10 cellular contexts compared by ENCODE assay signal in genomic region chr1:207032528-207033017, GRCh38. TPM values are rescaled to one million over a fixed set of nuclear protein-coding genes. Genes with fewer than 3 reads are reported as not detected.
DNase-seq lines count a peak whose midpoint lies in the region; ATAC-seq and TF ChIP-seq lines count a peak whose summit lies in the region.
"Had no signal": no experiment of that assay in that cellular context is flagged by ENCODE, and none has a peak within 500 bp of the region (broad histone marks: within the 10 kb centered on the region; RNA-seq: fewer than 3 reads in every experiment).

C1orf116 (minus strand) TSS chr1:207032756; CDS start chr1:207027598, 5,158 bp downstream.

- no peaks in the 10 kb centered on the region for H4K20me1 ChIP-seq in PC-3 (ENCODE audit: low read length)

- intact Hi-C loops in PC-3 (cut with micrococcal nuclease), result loop anchor here (1.0 kb wide), 1 partner anchor 19 kb away; the partner anchor contains the start of gene YOD1
- intact Hi-C loops in upper lobe of right lung (cut with DNase I), result no loop called here

- H3K4me1 ChIP-seq in PC-3 (ENCODE audit: insufficient read depth, low read length) (peaks cover 88% of the 10 kb centered on the region), upper lobe of right lung (no peaks in the 10 kb centered on the region)

- peaks cover 46% of the 10 kb centered on the region for H3K27me3 Mint-ChIP-seq in activated T-cell treated with anti-CD3 and anti-CD28 coated beads, Interleukin-2, amount 50 U/mL, for 4 hours (ENCODE audit: low read depth)

- H3K9me3 Mint-ChIP-seq in activated T-cell treated with anti-CD3 and anti-CD28 coated beads, Interleukin-2, amount 50 U/mL, for 4 hours, result no peaks in the 10 kb centered on the region
- H3K9me3 Mint-ChIP-seq: natural killer cell treated with Interleukin-12 subunit alpha and Interleukin-12 subunit beta and Interleukin-15 and Interleukin-18, amount 100 ng/mL, for 72 hours had no signal

- H3K36me3 ChIP-seq in PC-3 (ENCODE audit: low read depth, low read length), result no peaks in the 10 kb centered on the region
- H3K36me3 ChIP-seq in upper lobe of right lung, result no peaks in the 10 kb centered on the region

- H3K9me2 ChIP-seq in PC-3 (replicated peaks; ENCODE audit: low read length), result no peaks in the 10 kb centered on the region

- peak within 1 kb of the TSS; percentile 69 for H3K4me3 ChIP-seq in PC-3 (ENCODE audit: low read length)
- peak within 1 kb of the TSS; percentile 47 for H3K4me3 ChIP-seq in upper lobe of right lung

- H3K9me3 ChIP-seq in PC-3 (ENCODE audit: low read length) (no peaks in the 10 kb centered on the region), upper lobe of right lung (no peaks in the 10 kb centered on the region)

- no peak within 1 kb of the TSS for H2AFZ ChIP-seq in PC-3 (ENCODE audit: low read length)

- no peaks in the 10 kb centered on the region for H3K36me3 Mint-ChIP-seq in activated T-cell treated with anti-CD3 and anti-CD28 coated beads, Interleukin-2, amount 50 U/mL, for 4 hours (ENCODE audit: insufficient read depth)
- H3K36me3 Mint-ChIP-seq: natural killer cell treated with Interleukin-12 subunit alpha and Interleukin-12 subunit beta and Interleukin-15 and Interleukin-18, amount 100 ng/mL, for 72 hours had no signal

- POLR2A ChIA-PET in PC-3 (lab: Charles Lee; ENCODE audit: unreplicated experiment), result interaction anchor here (0.5 to 6.3 kb wide), 24 partner anchors 11 to 492 kb away, joined by 3 to 97 read pairs (median 4); partner anchors contain the start of genes DYRK3, PFKFB2 and YOD1

- peak within 1 kb of the TSS; percentile 95 for H3K27ac ChIP-seq in PC-3 (ENCODE audit: low read length)
- H3K27ac ChIP-seq in upper lobe of right lung, result peak within 1 kb of the TSS; percentile 81

- H3K79me2 ChIP-seq in PC-3 (ENCODE audit: low read length), result peaks cover 57% of the 10 kb centered on the region

- H3K27me3 ChIP-seq in PC-3 (ENCODE audit: low read length) (no peaks in the 10 kb centered on the region), upper lobe of right lung (peaks cover 5% of the 10 kb centered on the region)

- DNase-seq in NCI-H1092 (lab: John Stamatoyannopoulos, UW) (peak; percentile 17), NCI-H1092 treated with DMSO at 0.1 percent for 48 hours (lab: John Stamatoyannopoulos, UW) (no peak), PC-3 (peak; percentile 99), iPS-NIHi11 (ENCODE audit: low spot score) (peak; percentile 95), upper lobe of right lung (peak; percentile 79), putamen (ENCODE audit: low spot score) (no peak), GM19240 (ENCODE audit: insufficient read length, low spot score) (no peak)
- DNase-seq in activated T-cell treated with anti-CD3 and anti-CD28 coated beads, Interleukin-2, amount 50 U/mL, for 4 hours, result no peak
- DNase-seq: effector CD8-positive, alpha-beta T cell had no signal

- no TSS peak for BruUV-seq in PC-3 (replicated peaks; lab: Mats Ljungman, UMichigan)

- no peak for TF ChIP-seq CTCF in PC-3 (conservative IDR thresholded peaks at IDR 0.05; ENCODE audit: low read depth, low read length)
- TF ChIP-seq CTCF in upper lobe of right lung (IDR thresholded peaks at IDR 0.05), result no peak

- H3F3A ChIP-seq in PC-3 (ENCODE audit: low read length, unreplicated experiment), result peaks cover 13% of the 10 kb centered on the region

- peak; percentile 63 for ATAC-seq in PC-3
- peak; percentile 94 for ATAC-seq in upper lobe of right lung
- no peak for ATAC-seq in activated T-cell treated with anti-CD3 and anti-CD28 coated beads, Interleukin-2, amount 50 U/mL, for 4 hours
- ATAC-seq: natural killer cell treated with Interleukin-12 subunit alpha and Interleukin-12 subunit beta and Interleukin-15 and Interleukin-18, amount 100 ng/mL, for 72 hours had no signal

- CTCF ChIA-PET in PC-3 (lab: Charles Lee), result interaction anchor here (0.6 to 2.8 kb wide), 8 partner anchors 11 to 467 kb away, joined by 3 to 11 read pairs (median 4); partner anchors contain the start of gene PFKFB2

- peak within 1 kb of the TSS; percentile 85 for H3K9ac ChIP-seq in PC-3 (ENCODE audit: low read length)

- no peaks in the 10 kb centered on the region for H3K4me1 Mint-ChIP-seq in activated T-cell treated with anti-CD3 and anti-CD28 coated beads, Interleukin-2, amount 50 U/mL, for 4 hours (ENCODE audit: low read depth)

- no peak within 1 kb of the TSS for H3K4me3 Mint-ChIP-seq in activated T-cell treated with anti-CD3 and anti-CD28 coated beads, Interleukin-2, amount 50 U/mL, for 4 hours
- H3K4me3 Mint-ChIP-seq: natural killer cell treated with Interleukin-12 subunit alpha and Interleukin-12 subunit beta and Interleukin-15 and Interleukin-18, amount 100 ng/mL, for 72 hours had no signal

- peak within 1 kb of the TSS; percentile 89 for H3K4me2 ChIP-seq in PC-3 (ENCODE audit: low read length)

RNA-seq across cellular contexts. Expression of gene C1orf116, which starts in this region (rescaled TPM):
- total RNA-seq in PC-3 (2014; rRNA removed), result 34.9 and 36.2 TPM in 2 replicates
- 128 TPM for total RNA-seq in upper lobe of right lung
- under 1 TPM; 0.03 to 0.11 (median 0.08) TPM for total RNA-seq in activated T-cell treated with anti-CD3 and anti-CD28 coated beads, Interleukin-2, amount 50 U/mL, for 4 hours
- total RNA-seq: natural killer cell treated with Interleukin-12 subunit alpha and Interleukin-12 subunit beta and Interleukin-15 and Interleukin-18, amount 100 ng/mL, for 72 hours had no signal

Comparison
In these comparisons a context has a peak if more than half of its experiments do, and no peak if none do; other contexts are left out.
1. RNA of gene C1orf116 (total RNA-seq): 128 TPM in upper lobe of right lung (single experiment) and 34.9 to 36.2 TPM in PC-3; 0.03 to 0.11 TPM in activated T-cell treated with anti-CD3 and anti-CD28 coated beads, Interleukin-2, amount 50 U/mL, for 4 hours; every median in the first group is over 10 times any median in the second.
2. DNase-seq: peak in NCI-H1092 (single experiment), PC-3 (single experiment), iPS-NIHi11 (single experiment) and upper lobe of right lung (single experiment); none in NCI-H1092 treated with DMSO at 0.1 percent for 48 hours (single experiment), putamen (single experiment), activated T-cell treated with anti-CD3 and anti-CD28 coated beads, Interleukin-2, amount 50 U/mL, for 4 hours (single experiment) and GM19240 (single experiment).
3. ATAC-seq: peak in PC-3 (single experiment) and upper lobe of right lung (single experiment); none in activated T-cell treated with anti-CD3 and anti-CD28 coated beads, Interleukin-2, amount 50 U/mL, for 4 hours (0 of 2).